In the genomic region with DNA sequence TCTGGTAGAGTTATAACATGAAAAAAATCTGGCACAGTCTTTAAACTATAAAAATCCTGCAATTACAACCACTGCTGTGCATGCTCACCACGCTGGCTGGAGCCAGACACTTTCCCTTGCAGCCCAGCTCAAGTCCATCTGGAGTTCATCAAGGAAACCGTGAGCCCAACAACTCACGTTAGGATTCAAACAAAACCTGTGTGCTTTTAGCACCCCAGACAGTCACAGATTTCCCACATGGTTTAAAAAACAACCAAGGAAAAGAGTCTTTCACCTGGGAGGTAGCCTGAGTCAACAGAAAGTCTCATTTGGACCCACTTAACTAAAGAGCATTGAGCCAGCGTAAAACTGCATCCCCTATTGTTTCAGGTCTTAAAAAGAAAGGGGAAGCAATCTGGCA, we compare ENCODE assay signal across 9 cellular contexts. TPM values are rescaled to one million over a fixed set of nuclear protein-coding genes. Genes with fewer than 3 reads are reported as not detected.
DNase-seq lines count a peak whose midpoint lies in the region; TF ChIP-seq lines count a peak whose summit lies in the region.
"Had no signal": no experiment of that assay in that cellular context is flagged by ENCODE, and none has a peak within 500 bp of the region (broad histone marks: within the 10 kb centered on the region; RNA-seq: fewer than 3 reads in every experiment).

No MANE protein-coding gene starts in this region.

- H3K27me3 Mint-ChIP-seq in nephron progenitor cell (ENCODE audit: low read depth, poor library complexity), result no peaks in the 10 kb centered on the region
- H3K27me3 Mint-ChIP-seq: central memory CD8-positive, alpha-beta T cell had no signal

- H3K4me1 ChIP-seq in esophagus (ENCODE audit: control insufficient read depth in 2 of 2, insufficient read depth in 2 of 2, low read length in 1 of 2), result no peaks in the 10 kb centered on the region

- peak; percentile 49 for DNase-seq in COLO668 (lab: John Stamatoyannopoulos, UW; ENCODE audit: unreplicated experiment)
- DNase-seq in NCI-H345 treated with DMSO at 0.1 percent for 48 hours (lab: John Stamatoyannopoulos, UW; ENCODE audit: unreplicated experiment), result peak; percentile 34
- peak; percentile 18 for DNase-seq in nephron progenitor cell
- DNase-seq in lower leg skin (ENCODE audit: low spot score in 2 of 2), result no peak
- DNase-seq in NCI-H2196 treated with DMSO at 0.1 percent for 48 hours (lab: John Stamatoyannopoulos, UW; ENCODE audit: unreplicated experiment), result no peak
- DNase-seq in putamen (ENCODE audit: low spot score), result no peak
- no peak for DNase-seq in SIG-M5 treated with dmso at 0.1 percent for 504 hours (lab: John Stamatoyannopoulos, UW; ENCODE audit: unreplicated experiment)

- peak overlapping the region; percentile 19 to 57 for H3K27ac ChIP-seq in esophagus (ENCODE audit: low read depth in 2 of 2, low read length in 1 of 2)

- no peak for TF ChIP-seq CTCF in nephron progenitor cell (IDR thresholded peaks at IDR 0.05)
- TF ChIP-seq CTCF in lower leg skin (IDR thresholded peaks at IDR 0.05), result no peak

- peaks cover 2 to 3% of the 10 kb centered on the region in 2 donors for H3K36me3 ChIP-seq in esophagus (ENCODE audit: control insufficient read depth in 2 of 2, insufficient read depth in 2 of 2, low read length in 1 of 2)

- H3K4me3 Mint-ChIP-seq in nephron progenitor cell, result peak overlapping the region; percentile 94
- H3K4me3 Mint-ChIP-seq: central memory CD8-positive, alpha-beta T cell had no signal

- WGBS in esophagus, 2 donors, result 14% methylated on average over 4 of the region's 4 CpGs
- 9 to 16% methylated on average over 4 of the region's 4 CpGs for WGBS in lower leg skin, 2 donors

- H3K4me1 Mint-ChIP-seq in nephron progenitor cell, result peaks cover 62% of the 10 kb centered on the region
- H3K4me1 Mint-ChIP-seq: central memory CD8-positive, alpha-beta T cell had no signal

- TF ChIP-seq POLR2A in lower leg skin (IDR thresholded peaks at IDR 0.05), result no peak

- no peaks in the 10 kb centered on the region for H3K27me3 ChIP-seq in esophagus (ENCODE audit: control insufficient read depth in 1 of 2, insufficient read depth in 2 of 2, low read length in 2 of 2)

- H3K27ac Mint-ChIP-seq in nephron progenitor cell, result peak overlapping the region; percentile 100

- no peaks in the 10 kb centered on the region for H3K9me3 ChIP-seq in esophagus (ENCODE audit: control insufficient read depth in 2 of 2, insufficient read depth in 1 of 2, low read depth in 1 of 2, low read length in 1 of 2)

- H3K4me3 ChIP-seq in esophagus (ENCODE audit: low read depth in 1 of 2, low read length in 2 of 2) (peak overlapping the region; percentile 2 to 33), lower leg skin (ENCODE audit: low read depth, poor library complexity, severe bottlenecking) (no peak overlapping the region)

- H3K36me3 Mint-ChIP-seq in nephron progenitor cell (ENCODE audit: low read depth), result peaks cover 33% of the 10 kb centered on the region

- intact Hi-C loops in lower leg skin (cut with DNase I; ENCODE audit: low total_unique reads), result loop anchor here (10.0 kb wide), 1 partner anchor 139 kb away; no protein-coding TSS in a partner anchor

- peaks cover 11% of the 10 kb centered on the region for H3K9me3 Mint-ChIP-seq in nephron progenitor cell

RNA-seq across cellular contexts. Expression of gene LRIG3, which starts 4.7 kb away (rescaled TPM):
- 10 to 100 TPM in 1 of 2 donors, 1 to 10 TPM in 1; 9.9 to 13.7 TPM for polyA plus RNA-seq in esophagus
- total RNA-seq in lower leg skin, result 100 to 1,000 TPM in 3 of 4 donors, 10 to 100 TPM in 1; 87.7 to 134 (median 117) TPM

Comparison
In these comparisons a context has a peak if more than half of its experiments do, and no peak if none do; other contexts are left out.
1. DNase-seq: peak in COLO668 (single experiment), NCI-H345 treated with DMSO at 0.1 percent for 48 hours (single experiment) and nephron progenitor cell (single experiment); none in lower leg skin (0 of 2), NCI-H2196 treated with DMSO at 0.1 percent for 48 hours (single experiment), putamen (single experiment) and SIG-M5 treated with dmso at 0.1 percent for 504 hours (single experiment).